ENCODE assay signal across 1 cellular context in the genomic region with DNA sequence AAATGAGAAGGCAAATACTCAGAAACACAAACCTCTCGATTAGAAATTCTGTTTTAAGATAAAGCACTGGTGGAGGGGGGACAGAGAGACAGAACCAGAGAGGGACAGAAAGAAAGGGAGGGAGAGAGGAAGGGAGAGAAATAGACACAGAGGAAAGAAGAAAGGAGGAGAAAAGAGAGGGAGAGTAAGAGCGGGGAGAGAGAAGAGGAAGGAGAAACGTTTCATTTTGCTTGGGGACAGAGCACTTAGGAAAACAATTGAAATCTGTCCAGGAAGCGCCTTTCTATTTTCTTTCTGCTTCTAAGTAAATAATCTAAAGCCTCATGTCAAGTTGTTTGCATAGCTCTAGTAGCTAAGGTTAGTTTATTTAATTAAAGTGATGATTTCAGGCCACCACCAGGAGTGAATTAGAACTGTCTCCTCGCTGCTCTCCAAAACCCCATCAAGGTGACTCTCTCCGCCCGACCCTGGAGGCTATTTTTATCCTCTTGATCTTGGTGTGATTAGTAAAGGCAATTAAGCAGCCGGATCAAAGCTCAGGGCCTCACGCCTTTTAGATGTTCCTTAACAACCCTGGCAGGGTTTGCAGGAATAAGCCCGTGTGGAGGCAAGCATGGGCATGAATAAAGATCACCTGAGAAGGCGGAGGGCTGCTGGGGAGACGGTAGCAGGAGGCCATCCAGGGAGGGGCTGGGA.
A peak's percentile ranks its signal among the peaks of the same experiment; 100 is the strongest.
TF ChIP-seq lines count a peak whose summit lies in the region.

No MANE protein-coding gene starts in this region.

TF ChIP-seq in HEK293, 187 proteins besides CTCF, POLR2A, EP300 and RAD21 (continued from another document):
- TF ChIP-seq ZNF626 (tag by site-specific recombination; IDR thresholded peaks at IDR 0.05): no peak
- no peak for TF ChIP-seq ZNF138 (tag by site-specific recombination; IDR thresholded peaks at IDR 0.05; ENCODE audit: borderline replicate concordance)
- TF ChIP-seq ZNF768 (tag by site-specific recombination; IDR thresholded peaks at IDR 0.05): no peak
- 0 out of 2 replicates have a peak, but pooled peaks have one; percentile 4 for TF ChIP-seq ZNF596 (tag by site-specific recombination; IDR thresholded peaks at IDR 0.05)
- TF ChIP-seq ZNF169 (tag by site-specific recombination; IDR thresholded peaks at IDR 0.05): no peak
- no peak for TF ChIP-seq ZNF624 (tag by site-specific recombination; IDR thresholded peaks at IDR 0.05)
- TF ChIP-seq ZNF398 (tag by site-specific recombination; IDR thresholded peaks at IDR 0.05): no peak
- TF ChIP-seq, protein P1, sequence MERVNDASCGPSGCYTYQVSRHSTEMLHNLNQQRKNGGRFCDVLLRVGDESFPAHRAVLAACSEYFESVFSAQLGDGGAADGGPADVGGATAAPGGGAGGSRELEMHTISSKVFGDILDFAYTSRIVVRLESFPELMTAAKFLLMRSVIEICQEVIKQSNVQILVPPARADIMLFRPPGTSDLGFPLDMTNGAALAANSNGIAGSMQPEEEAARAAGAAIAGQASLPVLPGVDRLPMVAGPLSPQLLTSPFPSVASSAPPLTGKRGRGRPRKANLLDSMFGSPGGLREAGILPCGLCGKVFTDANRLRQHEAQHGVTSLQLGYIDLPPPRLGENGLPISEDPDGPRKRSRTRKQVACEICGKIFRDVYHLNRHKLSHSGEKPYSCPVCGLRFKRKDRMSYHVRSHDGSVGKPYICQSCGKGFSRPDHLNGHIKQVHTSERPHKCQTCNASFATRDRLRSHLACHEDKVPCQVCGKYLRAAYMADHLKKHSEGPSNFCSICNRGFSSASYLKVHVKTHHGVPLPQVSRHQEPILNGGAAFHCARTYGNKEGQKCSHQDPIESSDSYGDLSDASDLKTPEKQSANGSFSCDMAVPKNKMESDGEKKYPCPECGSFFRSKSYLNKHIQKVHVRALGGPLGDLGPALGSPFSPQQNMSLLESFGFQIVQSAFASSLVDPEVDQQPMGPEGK (tag by site-specific recombination; IDR thresholded peaks at IDR 0.05): 0 out of 2 replicates have a peak, but pooled peaks have one; percentile 8
- TF ChIP-seq PRDM1 (tag by site-specific recombination; IDR thresholded peaks at IDR 0.05): peak; percentile 94
- TF ChIP-seq ZNF24 (tag by site-specific recombination; IDR thresholded peaks at IDR 0.05): no peak
- peak; percentile 26; the same call in 1 of the 2 replicates for TF ChIP-seq ZNF843 (tag by site-specific recombination; IDR thresholded peaks at IDR 0.05)
- no peak for TF ChIP-seq YY2 (tag by site-specific recombination; IDR thresholded peaks at IDR 0.05)
- TF ChIP-seq ZBTB8A (tag by site-specific recombination; IDR thresholded peaks at IDR 0.05): 0 out of 2 replicates have a peak, but pooled peaks have one; percentile 25
- no peak for TF ChIP-seq ZNF510 (tag by site-specific recombination; IDR thresholded peaks at IDR 0.05; ENCODE audit: insufficient replicate concordance)
- peak; percentile 57 for TF ChIP-seq FEZF1 (tag by site-specific recombination; IDR thresholded peaks at IDR 0.05)
- TF ChIP-seq ZNF549 (tag by site-specific recombination; IDR thresholded peaks at IDR 0.05): no peak
- TF ChIP-seq ZNF548 (tag by site-specific recombination; IDR thresholded peaks at IDR 0.05): no peak
- TF ChIP-seq ZNF423 (tag by site-specific recombination; IDR thresholded peaks at IDR 0.05): no peak
- TF ChIP-seq AEBP2 (tag by site-specific recombination; IDR thresholded peaks at IDR 0.05; ENCODE audit: borderline replicate concordance): no peak
- no peak for TF ChIP-seq ZBTB1 (tag by site-specific recombination; IDR thresholded peaks at IDR 0.05)
- no peak for TF ChIP-seq MYNN (tag by site-specific recombination; IDR thresholded peaks at IDR 0.05; ENCODE audit: borderline replicate concordance)
- no peak for TF ChIP-seq ZNF585B (tag by site-specific recombination; IDR thresholded peaks at IDR 0.05)
- TF ChIP-seq, protein P2, sequence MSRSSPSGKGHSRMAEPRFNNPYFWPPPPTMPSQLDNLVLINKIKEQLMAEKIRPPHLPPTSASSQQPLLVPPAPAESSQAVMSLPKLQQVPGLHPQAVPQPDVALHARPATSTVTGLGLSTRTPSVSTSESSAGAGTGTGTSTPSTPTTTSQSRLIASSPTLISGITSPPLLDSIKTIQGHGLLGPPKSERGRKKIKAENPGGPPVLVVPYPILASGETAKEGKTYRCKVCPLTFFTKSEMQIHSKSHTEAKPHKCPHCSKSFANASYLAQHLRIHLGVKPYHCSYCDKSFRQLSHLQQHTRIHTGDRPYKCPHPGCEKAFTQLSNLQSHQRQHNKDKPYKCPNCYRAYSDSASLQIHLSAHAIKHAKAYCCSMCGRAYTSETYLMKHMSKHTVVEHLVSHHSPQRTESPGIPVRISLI (tag by site-specific recombination; IDR thresholded peaks at IDR 0.05): no peak
- TF ChIP-seq WT1 (tag by site-specific recombination; IDR thresholded peaks at IDR 0.05): peak; percentile 57
- no peak for TF ChIP-seq HOXC10 (CRISPR knock-in tag; IDR thresholded peaks at IDR 0.05)
- TF ChIP-seq ZNF544 (tag by site-specific recombination; IDR thresholded peaks at IDR 0.05): no peak
